Comparison of ENCODE assay signal across 7 cellular contexts in genomic region chr3:126679318-126679751, GRCh38. TPM values are rescaled to one million over a fixed set of nuclear protein-coding genes. Genes with fewer than 3 reads are reported as not detected.
DNase-seq lines count a peak whose midpoint lies in the region; ATAC-seq, FAIRE-seq and TF ChIP-seq lines count a peak whose summit lies in the region.

No MANE protein-coding gene starts in this region.

- peaks cover 5 to 7% (median 5%) of the 10 kb centered on the region in 3 donors for H3K4me1 Mint-ChIP-seq in T-cell

- no peak overlapping the region for H3K27ac Mint-ChIP-seq in T-cell

- H3K27me3 ChIP-seq in heart left ventricle = peaks cover 0 to 40% (median 0%) of the 10 kb centered on the region in 9 donors
- H3K27me3 ChIP-seq in uterus = no peaks in the 10 kb centered on the region

- intact Hi-C loops in heart left ventricle (cut with DNase I) = loop anchor here (1.0 to 10.0 kb wide), 16 partner anchors 73 to 868 kb away; partner anchors contain the start of gene PLXNA1 (in 6 of the 10)
- intact Hi-C loops in uterus (cut with DNase I; ENCODE audit: low total_unique reads) = no loop called here

- ATAC-seq in T-cell (replicated peaks in 1 of 4) (peak; percentile 75 to 79 (median 78)), heart left ventricle (peak; percentile 76 to 94 (median 90))

- H3K27ac ChIP-seq in heart left ventricle (no peak overlapping the region), uterus (no peak overlapping the region)

- FAIRE-seq in GM18507 (lab: Jason Lieb, UNC) = peak; percentile 59

- H3K9me3 Mint-ChIP-seq in T-cell = peaks cover 0 to 6% (median 0%) of the 10 kb centered on the region in 3 donors

- DNase-seq in GM18507 (ENCODE audit: extremely low spot score, insufficient read length, low read depth) (peak; percentile 59), NCI-H1417 (lab: John Stamatoyannopoulos, UW) (peak; percentile 81 to 89 (median 87)), T-cell (peak; percentile 29 to 79 (median 65)), heart left ventricle (peak; percentile 73 to 88 (median 79)), pulmonary artery endothelial cell (ENCODE audit: low read depth, low spot score) (peak; percentile 20), uterus (peak; percentile 73 to 83)
- DNase-seq in activated naive CD8-positive, alpha-beta T cell treated with anti-CD3 and anti-CD28 coated beads, Interleukin-2, amount 50 U/mL, for 16 hours (ENCODE audit: low read depth, low spot score) = peak; percentile 59

- H3K4me3 ChIP-seq in heart left ventricle (no peak overlapping the region), uterus (no peak overlapping the region)

- H3K36me3 Mint-ChIP-seq in T-cell = no peaks in the 10 kb centered on the region

- H3K36me3 ChIP-seq in heart left ventricle (no peaks in the 10 kb centered on the region), uterus (no peaks in the 10 kb centered on the region)

- TF ChIP-seq POLR2A in heart left ventricle (IDR thresholded peaks at IDR 0.05) = no peak
- no peak for TF ChIP-seq POLR2A in uterus (IDR thresholded peaks at IDR 0.05)

- TF ChIP-seq CTCF in heart left ventricle (IDR thresholded peaks at IDR 0.05) (peak; percentile 92 to 98 (median 96)), uterus (IDR thresholded peaks at IDR 0.05) (peak; percentile 86 to 95 (median 91))

- peak overlapping the region; percentile 28 to 77 (median 41) for H3K4me3 Mint-ChIP-seq in T-cell

- H3K9me3 ChIP-seq in heart left ventricle (peaks cover 0 to 8% (median under 1%) of the 10 kb centered on the region in 12 donors), uterus (no peaks in the 10 kb centered on the region)

- POLR2A ChIA-PET in T-cell (lab: Charles Lee) = no interaction called here

- 3 to 5% (median 4%) methylated on average over 19 to 20 of the region's 20 CpGs for WGBS in heart left ventricle, 4 donors

- peaks cover 8 to 25% of the 10 kb centered on the region in 2 donors for H3K27me3 Mint-ChIP-seq in T-cell

- CTCF ChIA-PET in T-cell (lab: Charles Lee) = interaction anchor here (1.1 to 1.6 kb wide), 6 partner anchors 22 to 869 kb away, joined by 3 to 5 read pairs (median 4); no protein-coding TSS in a partner anchor

- peaks cover 0 to 9% (median 5%) of the 10 kb centered on the region in 12 donors for H3K4me1 ChIP-seq in heart left ventricle
- no peaks in the 10 kb centered on the region for H3K4me1 ChIP-seq in uterus

RNA-seq across cellular contexts. Expression of gene TXNRD3, which starts 24.4 kb away (rescaled TPM):
- total RNA-seq in T-cell (1 to 10 TPM; 2.0 to 4.8 (median 4.0) TPM), heart left ventricle (1 to 10 TPM; 2.9 to 8.2 (median 6.0) TPM), pulmonary artery endothelial cell (5.7 and 12.7 TPM in 2 replicates), uterus (10 to 100 TPM; 13.8 to 31.2 (median 17.8) TPM)
- polyA plus RNA-seq in heart left ventricle = 1 to 10 TPM; 1.7 to 4.6 TPM

RNA-seq across cellular contexts. Expression of gene CHCHD6, which starts 24.7 kb away (rescaled TPM):
- total RNA-seq in T-cell (10 to 100 TPM in 2 of 5 donors, 1 to 10 TPM in 3; 8.8 to 12.3 (median 9.7) TPM), heart left ventricle (10 to 100 TPM in 5 of 9 donors, 1 to 10 TPM in 4; 7.7 to 14.2 (median 10.7) TPM), pulmonary artery endothelial cell (9.3 and 13.5 TPM in 2 replicates), uterus (10 to 100 TPM in 2 of 4 donors, 1 to 10 TPM in 1, not detected in 1; 6.4 to 14.2 (median 10.3) TPM)
- 10 to 100 TPM; 11.6 to 29.3 TPM for polyA plus RNA-seq in heart left ventricle

Comparison
In these comparisons a context has a peak if more than half of its experiments do, and no peak if none do; other contexts are left out.
1. DNase-seq: peak in every context shown above with its lines; median percentile 87 in NCI-H1417; 79 in heart left ventricle; 78 in uterus; 65 in T-cell; 59 in GM18507; 59 in activated naive CD8-positive, alpha-beta T cell treated with anti-CD3 and anti-CD28 coated beads, Interleukin-2, amount 50 U/mL, for 16 hours; 20 in pulmonary artery endothelial cell.